8 cellular contexts compared by ENCODE assay signal in genomic region chr16:31094424-31095120, GRCh38. TPM values are rescaled to one million over a fixed set of nuclear protein-coding genes. Genes with fewer than 3 reads are reported as not detected.
DNase-seq lines count a peak whose midpoint lies in the region; ATAC-seq and TF ChIP-seq lines count a peak whose summit lies in the region.

Gene VKORC1, minus strand, starts transcription at chr16:31094797. Its CDS starts 68 bp downstream, at chr16:31094729.

- H4K20me1 ChIP-seq in PC-9 (ENCODE audit: insufficient read depth): no peaks in the 10 kb centered on the region

- no peaks in the 10 kb centered on the region for H3K36me3 ChIP-seq in PC-9 (ENCODE audit: low read depth)
- no peaks in the 10 kb centered on the region for H3K36me3 ChIP-seq in mucosa of stomach (ENCODE audit: control insufficient read depth, insufficient read depth, low read length)

- peak; percentile 88 for ATAC-seq in GM21528 (IDR thresholded peaks at IDR 0.05; ENCODE audit: low FRiP score, unreplicated experiment)

- H3K4me3 ChIP-seq in PC-9: peak within 1 kb of the TSS; percentile 71
- H3K4me3 ChIP-seq in epithelial cell of proximal tubule (ENCODE audit: low read depth, low read length): peak within 1 kb of the TSS; percentile 98
- H3K4me3 ChIP-seq in mucosa of stomach (ENCODE audit: low read length): peak within 1 kb of the TSS; percentile 12

- no peaks in the 10 kb centered on the region for H3K9me3 Mint-ChIP-seq in IgD-negative memory B cell

- H3K4me1 Mint-ChIP-seq in IgD-negative memory B cell: peaks cover 17 to 19% (median 19%) of the 10 kb centered on the region in 3 donors

- H3K4me1 ChIP-seq in PC-9 (replicated peaks; ENCODE audit: insufficient read depth) (0 out of 2 replicates have a peak, but pooled peaks cover 3% of the 10 kb centered on the region), mucosa of stomach (ENCODE audit: control insufficient read depth, insufficient read depth, low read length) (peaks cover 13% of the 10 kb centered on the region)

- H3K27ac Mint-ChIP-seq in IgD-negative memory B cell: peak within 1 kb of the TSS; percentile 91 to 98 (median 96)

- H3K9me3 ChIP-seq in PC-9 (ENCODE audit: insufficient read depth, low read depth) (no peaks in the 10 kb centered on the region), mucosa of stomach (ENCODE audit: control insufficient read depth, low read length) (no peaks in the 10 kb centered on the region)

- TF ChIP-seq CTCF in PC-9 (conservative IDR thresholded peaks at IDR 0.05): no peak
- TF ChIP-seq CTCF in epithelial cell of proximal tubule (conservative IDR thresholded peaks at IDR 0.05; ENCODE audit: low read depth, low read length): no peak

- H3K9ac ChIP-seq in mucosa of stomach (ENCODE audit: low read length): peak within 1 kb of the TSS; percentile 42

- no TSS peak for BruUV-seq in PC-9 (replicated peaks; lab: Mats Ljungman, UMichigan)

- CTCF ChIA-PET in PC-9 (lab: Charles Lee): interaction anchor here (0.7 to 1.5 kb wide), 2 partner anchors 63 to 109 kb away, joined by 4 to 5 read pairs; partner anchors contain the start of gene HSD3B7

- H3K27me3 ChIP-seq in PC-9 (ENCODE audit: insufficient read depth, low read depth): no peaks in the 10 kb centered on the region
- no peaks in the 10 kb centered on the region for H3K27me3 ChIP-seq in mucosa of stomach (ENCODE audit: control insufficient read depth, insufficient read depth, low read length)

- DNase-seq in DMS114 treated with DMSO at 0.1 percent for 48 hours (lab: John Stamatoyannopoulos, UW; ENCODE audit: unreplicated experiment) (peak; percentile 95), PC-9 (peak; percentile 97 to 99), epithelial cell of proximal tubule (ENCODE audit: low read depth) (peak; percentile 81)
- DNase-seq in activated T-cell treated with anti-CD3 and anti-CD28 coated beads, Interleukin-2, amount 50 U/mL, for 1 hour: peak; percentile 86
- peak; percentile 63 to 66 for DNase-seq in stimulated activated CD8-positive, alpha-beta memory T cell treated with anti-CD3 and anti-CD28 coated beads, Interleukin-7, amount 100 ng/mL, for 1 hour (ENCODE audit: low read depth in 2 of 2)

- H3K9me2 ChIP-seq in PC-9 (ENCODE audit: insufficient read depth): no peaks in the 10 kb centered on the region

- H3K27me3 Mint-ChIP-seq in IgD-negative memory B cell: no peaks in the 10 kb centered on the region

- POLR2A ChIA-PET in PC-9 (lab: Charles Lee; ENCODE audit: unreplicated experiment): interaction anchor here (0.8 kb wide), 1 partner anchor 23 kb away, joined by 5 read pairs; the partner anchor contains the start of gene KAT8

- intact Hi-C loops in PC-9 (cut with micrococcal nuclease; ENCODE audit: unreplicated experiment): loop anchor here (1.0 to 10.0 kb wide), 5 partner anchors 23 to 290 kb away; partner anchors contain the start of genes HSD3B7, KAT8 and STX4

- peaks cover 2% of the 10 kb centered on the region for H3K36me3 Mint-ChIP-seq in IgD-negative memory B cell

- H2AFZ ChIP-seq in PC-9: peak within 1 kb of the TSS; percentile 97

- peak within 1 kb of the TSS; percentile 79 to 98 (median 97) for H3K4me3 Mint-ChIP-seq in IgD-negative memory B cell

- peaks cover 4% of the 10 kb centered on the region; the same call in 1 of the 2 replicates for H3K79me2 ChIP-seq in PC-9 (ENCODE audit: low read depth)

- H3F3A ChIP-seq in PC-9 (ENCODE audit: insufficient read depth, low read depth): peaks cover 24% of the 10 kb centered on the region

- H3K4me2 ChIP-seq in PC-9: peak within 1 kb of the TSS; percentile 90

- H3K27ac ChIP-seq in PC-9: peak within 1 kb of the TSS; percentile 35

RNA-seq across cellular contexts. Expression of gene VKORC1, which starts in this region (rescaled TPM):
- 90.7 TPM for polyA plus RNA-seq in IgD-negative memory B cell
- 46.0 and 59.9 TPM in 2 replicates for total RNA-seq in PC-9 (2021)
- total RNA-seq in epithelial cell of proximal tubule: 129 and 214 TPM in 2 replicates

Comparison
In these comparisons a context has a peak if more than half of its experiments do, and no peak if none do; other contexts are left out.
1. Peak in every context shown above with its lines: DNase-seq, ATAC-seq, H3K4me3 ChIP-seq and H3K27ac ChIP-seq.
2. H3K4me3 ChIP-seq: peak in every context shown above with its lines; median percentile 98 in epithelial cell of proximal tubule; 71 in PC-9; 12 in mucosa of stomach.